13 cellular contexts compared by ENCODE assay signal in the genomic region with DNA sequence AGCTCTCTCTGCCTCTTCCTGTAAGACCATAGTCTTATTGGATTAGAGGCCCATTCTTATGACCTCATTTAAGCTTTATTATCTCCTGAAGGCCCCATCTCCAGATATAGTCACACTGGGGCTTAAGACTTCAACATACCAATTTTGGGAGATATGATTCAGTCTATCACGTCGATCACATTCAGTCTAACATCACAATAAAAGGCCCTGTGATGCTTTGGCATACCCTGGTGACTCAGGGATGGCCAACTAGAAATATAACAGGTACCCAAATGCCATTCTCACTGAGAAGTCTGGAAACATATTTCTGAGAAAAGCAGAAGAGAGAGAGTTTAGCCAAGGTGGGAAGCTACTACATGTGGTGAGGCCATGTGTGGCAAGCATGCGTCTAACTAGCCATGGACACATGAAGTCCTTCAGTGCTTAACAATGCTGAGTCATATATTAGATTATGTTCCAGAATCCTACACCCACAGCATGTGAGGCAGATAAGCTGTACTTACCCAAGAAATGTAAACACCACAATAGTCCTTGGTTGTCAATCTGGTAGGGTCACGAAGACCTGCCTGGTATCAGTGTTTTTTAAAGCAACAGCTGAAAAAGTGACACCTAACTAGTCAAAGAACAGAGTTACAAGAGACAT.
A peak's percentile ranks its signal among the peaks of the same experiment; 100 is the strongest.
DNase-seq lines count a peak whose midpoint lies in the region; ATAC-seq and TF ChIP-seq lines count a peak whose summit lies in the region.
"Had no signal": no experiment of that assay in that cellular context is flagged by ENCODE, and none has a peak within 500 bp of the region (broad histone marks: within the 10 kb centered on the region; RNA-seq: fewer than 3 reads in every experiment).

No MANE protein-coding gene starts in this region.

- 50 to 58% methylated on average over 4 of the region's 4 CpGs for WGBS in body of pancreas, 2 donors
- 80% methylated on average over 4 of the region's 4 CpGs for WGBS in liver

- TF ChIP-seq RAD21 in liver (IDR thresholded peaks at IDR 0.05) = no peak

- H3K9ac ChIP-seq in liver (ENCODE audit: low read depth in 1 of 2, low read length in 2 of 2) = no peak overlapping the region

- H3K4me3 ChIP-seq in body of pancreas (no peak overlapping the region), liver (ENCODE audit: low read depth in 1 of 3, low read length in 3 of 3) (no peak overlapping the region)
- H3K4me3 ChIP-seq: suprapubic skin had no signal

- H3K4me1 ChIP-seq in body of pancreas (peaks cover 70% of the 10 kb centered on the region), liver (ENCODE audit: control insufficient read depth in 4 of 4, insufficient read depth in 4 of 4, low read length in 3 of 4) (no peaks in the 10 kb centered on the region)

- ATAC-seq in body of pancreas = peak; percentile 97
- no peak for ATAC-seq in GM19328 (IDR thresholded peaks at IDR 0.05; ENCODE audit: unreplicated experiment)
- no peak for ATAC-seq in HG03457 (IDR thresholded peaks at IDR 0.05; ENCODE audit: unreplicated experiment)

- DNase-seq in COLO668 (lab: John Stamatoyannopoulos, UW; ENCODE audit: unreplicated experiment) = peak; percentile 43
- DNase-seq in HuH-7 (ENCODE audit: low spot score) = peak; percentile 80
- peak; percentile 63 to 85 (median 74) for DNase-seq in body of pancreas
- DNase-seq in superior temporal gyrus (ENCODE audit: extremely low spot score) = no peak
- DNase-seq in activated CD8-positive, alpha-beta memory T cell treated with anti-CD3 and anti-CD28 coated beads, Interleukin-2, amount 50 U/mL, for 48 hours = no peak
- DNase-seq: CD4-positive, CD25-positive, alpha-beta regulatory T cell; effector CD8-positive, alpha-beta T cell; NCI-H2029; retina had no signal

- H3K27me3 ChIP-seq in body of pancreas (no peaks in the 10 kb centered on the region), liver (ENCODE audit: control insufficient read depth in 4 of 4, insufficient read depth in 4 of 4, low read length in 3 of 4) (no peaks in the 10 kb centered on the region)
- H3K27me3 ChIP-seq: suprapubic skin had no signal

- H3K27ac ChIP-seq in body of pancreas (peak overlapping the region; percentile 75 to 90 (median 80)), liver (ENCODE audit: low read depth in 1 of 2, low read length in 2 of 2) (no peak overlapping the region)
- H3K27ac ChIP-seq: suprapubic skin had no signal

- H3K9me3 ChIP-seq in body of pancreas (no peaks in the 10 kb centered on the region), liver (ENCODE audit: control insufficient read depth in 4 of 4, low read length in 3 of 4) (peaks cover 0 to 1% (median 0%) of the 10 kb centered on the region in 4 donors)
- H3K9me3 ChIP-seq: suprapubic skin had no signal

- peak in 2 of 3 donors; percentile 12 to 33 for TF ChIP-seq POLR2A in body of pancreas (IDR thresholded peaks at IDR 0.05)

- H3K36me3 ChIP-seq in body of pancreas (replicated peaks in 1 of 2; ENCODE audit: insufficient read depth in 1 of 2, low read depth in 2 of 2) (no peaks in the 10 kb centered on the region), liver (ENCODE audit: control insufficient read depth in 4 of 4, insufficient read depth in 3 of 4, low read depth in 1 of 4, low read length in 3 of 4) (no peaks in the 10 kb centered on the region)
- H3K36me3 ChIP-seq: suprapubic skin had no signal

- no peak for TF ChIP-seq CTCF in body of pancreas (IDR thresholded peaks at IDR 0.05)
- TF ChIP-seq CTCF in liver (IDR thresholded peaks at IDR 0.05; ENCODE audit: low read depth, low read length, missing input control) = no peak

- intact Hi-C loops in body of pancreas (cut with DNase I) = no loop called here

TF ChIP-seq in liver, 16 proteins besides CTCF, POLR2A, EP300 and RAD21:
- peak in 1 of 2 donors; percentile 35 for TF ChIP-seq RXRA (IDR thresholded peaks at IDR 0.05)
- no peak for TF ChIP-seq NR2F2 (IDR thresholded peaks at IDR 0.05)
- no peak for TF ChIP-seq SP1 (IDR thresholded peaks at IDR 0.05)
- TF ChIP-seq YY1 (IDR thresholded peaks at IDR 0.05) = no peak
- no peak for TF ChIP-seq HNF4G (IDR thresholded peaks at IDR 0.05)
- TF ChIP-seq GABPA (IDR thresholded peaks at IDR 0.05 in 1 of 2, conservative IDR thresholded peaks at IDR 0.05 in 1 of 2) = no peak
- no peak for TF ChIP-seq FOXA1 (IDR thresholded peaks at IDR 0.05)
- no peak for TF ChIP-seq EGR1 (IDR thresholded peaks at IDR 0.05; ENCODE audit: low read depth in 2 of 2)
- TF ChIP-seq FOXA2 (IDR thresholded peaks at IDR 0.05) = peak; percentile 53
- no peak for TF ChIP-seq TAF1 (conservative IDR thresholded peaks at IDR 0.05)
- no peak for TF ChIP-seq ATF3 (IDR thresholded peaks at IDR 0.05)
- no peak for TF ChIP-seq JUND (IDR thresholded peaks at IDR 0.05)
- no peak for TF ChIP-seq HNF4A (conservative IDR thresholded peaks at IDR 0.05)
- TF ChIP-seq MAX (IDR thresholded peaks at IDR 0.05) = peak; percentile 50
- no peak for TF ChIP-seq ZBTB33 (IDR thresholded peaks at IDR 0.05)
- no peak for TF ChIP-seq REST (IDR thresholded peaks at IDR 0.05)

Comparison
In these comparisons a context has a peak if more than half of its experiments do, and no peak if none do; other contexts are left out.
1. DNase-seq: peak in COLO668 (single experiment), HuH-7 (single experiment) and body of pancreas (4 of 4); none in superior temporal gyrus (single experiment) and activated CD8-positive, alpha-beta memory T cell treated with anti-CD3 and anti-CD28 coated beads, Interleukin-2, amount 50 U/mL, for 48 hours (single experiment).
2. H3K27ac ChIP-seq: peak in body of pancreas (4 of 4); none in liver (0 of 2).